In genomic region chr19:58474291-58474996, GRCh38 we compare ENCODE assay signal across 9 cellular contexts. TPM values are rescaled to one million over a fixed set of nuclear protein-coding genes. Genes with fewer than 3 reads are reported as not detected.
DNase-seq lines count a peak whose midpoint lies in the region; ATAC-seq, FAIRE-seq and TF ChIP-seq lines count a peak whose summit lies in the region.
"Had no signal": no experiment of that assay in that cellular context is flagged by ENCODE, and none has a peak within 500 bp of the region (broad histone marks: within the 10 kb centered on the region; RNA-seq: fewer than 3 reads in every experiment).

No MANE protein-coding gene starts in this region.

- H3K14ac ChIP-seq in H9 (ENCODE audit: insufficient read depth, low read length) = no peak overlapping the region

- no peak overlapping the region for H3K4me3 ChIP-seq in HepG2 (replicated peaks in 1 of 3; ENCODE audit: insufficient read depth in 1 of 3, low read depth in 2 of 3, low read length in 3 of 3)

- no peak overlapping the region for H2BK15ac ChIP-seq in H9 (ENCODE audit: low read depth, low read length)

- no peak overlapping the region for H2AK5ac ChIP-seq in H9 (ENCODE audit: insufficient read length, low read length)

- no CpG with 5 or more reads among the region's 12 CpGs for WGBS in H9 (ENCODE audit: extremely low coverage, insufficient read length, low lambda C conversion rate)
- WGBS in HepG2 (ENCODE audit: low lambda C conversion rate) = 92% methylated on average over 12 of the region's 12 CpGs

- H3K4me2 ChIP-seq in H9 (ENCODE audit: insufficient read depth, insufficient read length, low read length) (no peak overlapping the region), HepG2 (ENCODE audit: low read depth, low read length) (no peak overlapping the region; the same call in 1 of the 2 replicates)

- peak overlapping the region; percentile 88 to 94; a peak in 4 of 5 replicates for H3K4me3 Mint-ChIP-seq in H9
- H3K4me3 Mint-ChIP-seq in activated T-helper 17 cell treated with anti-CD3 and anti-CD28 coated beads, Interleukin-2, amount 50 U/mL, for 72 hours = peak overlapping the region; percentile 88

- H4K5ac ChIP-seq in H9 (ENCODE audit: insufficient read length, low read depth, low read length) = no peak overlapping the region

- no peak for TF ChIP-seq CTCF in H9 (conservative IDR thresholded peaks at IDR 0.05)
- TF ChIP-seq CTCF in HepG2 (CRISPR knock-in tag; IDR thresholded peaks at IDR 0.05) = no peak

- POLR2A ChIA-PET in HepG2 (lab: Yijun Ruan, JAX) = interaction anchor here (1.4 to 1.5 kb wide), 3 partner anchors 9 to 39 kb away, joined by 3 to 5 read pairs (median 4); partner anchors contain the start of gene SLC27A5

- no peak overlapping the region for H3K56ac ChIP-seq in H9 (ENCODE audit: insufficient read length, low read depth, low read length)

- no peak overlapping the region for H4K8ac ChIP-seq in H9 (replicated peaks; ENCODE audit: insufficient read length, low read depth, low read length)

- H2AFZ ChIP-seq in H9 (ENCODE audit: low read length) (no peak overlapping the region), HepG2 (ENCODE audit: low read length) (no peak overlapping the region)

- in situ Hi-C loops in ACHN (cut with HindIII; ENCODE audit: low pct_ligation_motif_present, low pct_unique_long_range_greater_than_20kb, low sequenced_read_pairs) (no loop called here), HepG2 (cut with HindIII; ENCODE audit: extremely low pct_ligation_motif_present, low pct_unique_long_range_greater_than_20kb) (no loop called here)

- H3K9ac ChIP-seq in H9 (ENCODE audit: extremely low read depth, insufficient read length, low read length) (no peak overlapping the region), HepG2 (ENCODE audit: insufficient read depth, low read depth, low read length) (peak overlapping the region; percentile 73; the same call in 1 of the 2 replicates)

- no peak overlapping the region for H2BK120ac ChIP-seq in H9 (ENCODE audit: low read depth, low read length, poor library complexity, severe bottlenecking)

- intact Hi-C loops in HepG2 (cut with micrococcal nuclease; ENCODE audit: unreplicated experiment) (no loop called here), head of caudate nucleus (cut with DNase I) (no loop called here)

- no peak; a peak in 1 of 4 replicates for TF ChIP-seq POLR2A in HepG2 (IDR thresholded peaks at IDR 0.05; ENCODE audit: insufficient read depth in 1 of 2, low read depth in 2 of 2, low read length in 2 of 2)

- H3K4me1 Mint-ChIP-seq in H9 = peaks cover 9 to 13% of the 10 kb centered on the region in 2 experiments
- H3K4me1 Mint-ChIP-seq in activated T-helper 17 cell treated with anti-CD3 and anti-CD28 coated beads, Interleukin-2, amount 50 U/mL, for 72 hours = peaks cover 10% of the 10 kb centered on the region

- H3K9me3 ChIP-seq in H9 (ENCODE audit: control insufficient read depth, low read depth, low read length) (no peaks in the 10 kb centered on the region), HepG2 (ENCODE audit: low read length) (no peaks in the 10 kb centered on the region)

- H3K27ac ChIP-seq in H9 (ENCODE audit: insufficient read length, low read depth, low read length) (no peak overlapping the region), HepG2 (ENCODE audit: extremely low read length, insufficient read depth, low read length) (no peak overlapping the region)

- H3K9me3 Mint-ChIP-seq in H9 = no peaks in the 10 kb centered on the region
- H3K9me3 Mint-ChIP-seq in activated T-helper 17 cell treated with anti-CD3 and anti-CD28 coated beads, Interleukin-2, amount 50 U/mL, for 72 hours = no peaks in the 10 kb centered on the region

- no peak for TF ChIP-seq EP300 in HepG2 (IDR thresholded peaks at IDR 0.05; ENCODE audit: low read depth in 2 of 2, low read length in 2 of 2)
- no peak for TF ChIP-seq EP300 in HepG2 (CRISPR knock-in tag; IDR thresholded peaks at IDR 0.05; ENCODE audit: borderline replicate concordance)

- H2BK5ac ChIP-seq in H9 (ENCODE audit: insufficient read length, low read length) = no peak overlapping the region

- H2BK12ac ChIP-seq in H9 (ENCODE audit: insufficient read length, low read depth, low read length) = no peak overlapping the region

- no peak overlapping the region for H3K27ac Mint-ChIP-seq in H9
- peak overlapping the region; percentile 17 for H3K27ac Mint-ChIP-seq in activated T-helper 17 cell treated with anti-CD3 and anti-CD28 coated beads, Interleukin-2, amount 50 U/mL, for 72 hours

- H3K4me1 ChIP-seq in H9 (ENCODE audit: insufficient read depth, low read length) (no peaks in the 10 kb centered on the region), HepG2 (ENCODE audit: insufficient read depth, low read length) (peaks cover 20% of the 10 kb centered on the region)

- no peak overlapping the region for H2BK20ac ChIP-seq in H9 (ENCODE audit: low read depth, low read length, poor library complexity, severe bottlenecking)

- H3K79me2 ChIP-seq in H9 (ENCODE audit: insufficient read depth, low read length) (no peaks in the 10 kb centered on the region), HepG2 (ENCODE audit: insufficient read depth, low read length) (no peaks in the 10 kb centered on the region)

- no peak overlapping the region for H3K4ac ChIP-seq in H9 (ENCODE audit: low read depth, low read length)

- DNase-seq in ACHN (peak; percentile 31), H9 (no peak), HepG2 (ENCODE audit: low spot score) (no peak), hypothalamus (lab: John Stamatoyannopoulos, UW) (no peak), GF-D8 (lab: John Stamatoyannopoulos, UW) (no peak), NCI-H748 (lab: John Stamatoyannopoulos, UW; ENCODE audit: unreplicated experiment) (no peak), head of caudate nucleus (no peak)
- DNase-seq: NCI-H2171 treated with DMSO at 0.1 percent for 48 hours had no signal

- FAIRE-seq in HepG2 (lab: Jason Lieb, UNC) = no peak

- H3K27me3 ChIP-seq in H9 (ENCODE audit: insufficient read depth, low read length) = no peaks in the 10 kb centered on the region
- H3K27me3 ChIP-seq in HepG2 (ENCODE audit: control insufficient read depth in 1 of 2, insufficient read depth in 2 of 2, low read length in 2 of 2) = no peaks in the 10 kb centered on the region; a peak in 1 of 5 replicates

- CTCF ChIA-PET in HepG2 (lab: Yijun Ruan, JAX; ENCODE audit: low intra/inter-chr PET ratio, low total read pairs) = no interaction called here

- H3K18ac ChIP-seq in H9 (ENCODE audit: insufficient read length, low read depth, low read length) = no peak overlapping the region

- peaks cover 7% of the 10 kb centered on the region for H3K23me2 ChIP-seq in H9 (ENCODE audit: insufficient read length, low read depth, low read length, poor library complexity, severe bottlenecking)

- no peak overlapping the region for H3K23ac ChIP-seq in H9 (ENCODE audit: insufficient read length, low read depth, low read length)

- TF ChIP-seq RAD21 in HepG2 (CRISPR knock-in tag; IDR thresholded peaks at IDR 0.05) = no peak

- TSS peak; percentile 28 for BruUV-seq in HepG2 (replicated peaks; lab: Mats Ljungman, UMichigan)

- no peak overlapping the region for H4K91ac ChIP-seq in H9 (ENCODE audit: insufficient read length, low read depth, low read length)

- H3K36me3 ChIP-seq in HepG2 (replicated peaks in 1 of 2; ENCODE audit: control insufficient read depth in 1 of 2, insufficient read depth in 2 of 2, low read length in 2 of 2) = peaks cover 4 to 18% of the 10 kb centered on the region in 2 experiments; a peak in 4 of 5 replicates

- H3K79me1 ChIP-seq in H9 (ENCODE audit: insufficient read depth, low read depth, low read length, poor library complexity, severe bottlenecking) = no peaks in the 10 kb centered on the region

- H3K36me3 Mint-ChIP-seq in H9 (ENCODE audit: insufficient read depth in 1 of 3, low read depth in 3 of 3) = peaks cover 2 to 25% (median 4%) of the 10 kb centered on the region in 3 experiments; a peak in 6 of 7 replicates
- H3K36me3 Mint-ChIP-seq in activated T-helper 17 cell treated with anti-CD3 and anti-CD28 coated beads, Interleukin-2, amount 50 U/mL, for 72 hours (ENCODE audit: low read depth) = peaks cover 34% of the 10 kb centered on the region

- H3K27me3 Mint-ChIP-seq in H9 (ENCODE audit: low read depth) = no peaks in the 10 kb centered on the region; the same call in 1 of the 2 replicates
- H3K27me3 Mint-ChIP-seq in activated T-helper 17 cell treated with anti-CD3 and anti-CD28 coated beads, Interleukin-2, amount 50 U/mL, for 72 hours = no peaks in the 10 kb centered on the region

- H4K20me1 ChIP-seq in H9 (ENCODE audit: control insufficient read depth, insufficient read depth, insufficient read length) = no peaks in the 10 kb centered on the region
- H4K20me1 ChIP-seq in HepG2 (ENCODE audit: insufficient read depth, low read length) = no peaks in the 10 kb centered on the region

- H3T11ph ChIP-seq in H9 (ENCODE audit: low read length) = no peak overlapping the region

- no peak for ATAC-seq in activated T-helper 17 cell treated with anti-CD3 and anti-CD28 coated beads, Interleukin-2, amount 50 U/mL, for 72 hours (replicated peaks)
- ATAC-seq in HepG2 = no peak

RNA-seq across cellular contexts. Expression of gene ZNF446, which starts 1.7 kb away (rescaled TPM):
- total RNA-seq in H9 (2021) (7.6 and 8.4 TPM in 2 replicates), HepG2 (2016; rRNA removed; fragmentation: Illumina TruSeq; extraction: Trizol) (2.5 and 3.6 TPM in 2 replicates)
- 1 to 10 TPM; 5.8 to 6.2 TPM for total RNA-seq in activated T-helper 17 cell treated with anti-CD3 and anti-CD28 coated beads, Interleukin-2, amount 50 U/mL, for 72 hours
- 0.81 and 0.97 TPM in 2 replicates for total RNA-seq in HepG2 (2016; cell fraction: cytosol; rRNA removed; fragmentation: Illumina TruSeq; extraction: Trizol; ENCODE audit: low read depth)
- total RNA-seq in HepG2 (2016; cell fraction: insoluble cytoplasmic fraction; rRNA removed; fragmentation: Illumina TruSeq; extraction: Trizol) = 2.5 and 3.8 TPM in 2 replicates
- total RNA-seq in HepG2 (2016; cell fraction: membrane; rRNA removed; fragmentation: Illumina TruSeq; extraction: Trizol) = 2.1 and 2.7 TPM in 2 replicates
- 3.2 and 3.9 TPM in 2 replicates for total RNA-seq in HepG2 (2016; cell fraction: nucleus; rRNA removed; fragmentation: Illumina TruSeq; extraction: Trizol)
- 3.0 and 3.8 TPM in 2 replicates for polyA plus RNA-seq in HepG2 (2011; rRNA removed)
- 1.6 and 3.9 TPM in 2 replicates for polyA plus RNA-seq in HepG2 (2011; cell fraction: cytosol; rRNA removed)
- 9.0 and 9.4 TPM in 2 replicates for polyA plus RNA-seq in HepG2 (2011; cell fraction: nucleus; rRNA removed)
- polyA plus RNA-seq in HepG2 (2012) = 2.8 and 3.6 TPM in 2 replicates
- 0.83 and 0.97 TPM in 2 replicates for polyA plus RNA-seq in HepG2 (2016; cell fraction: cytosol; fragmentation: Illumina TruSeq; extraction: Trizol; ENCODE audit: low read depth)
- polyA plus RNA-seq in HepG2 (2016; cell fraction: insoluble cytoplasmic fraction; fragmentation: Illumina TruSeq; extraction: Trizol; ENCODE audit: low read depth) = 2.7 and 3.2 TPM in 2 replicates
- 1.7 TPM in 2 replicates for polyA plus RNA-seq in HepG2 (2016; cell fraction: membrane; fragmentation: Illumina TruSeq; extraction: Trizol; ENCODE audit: low read depth)
- polyA plus RNA-seq in HepG2 (2016; cell fraction: nucleus; fragmentation: Illumina TruSeq; extraction: Trizol; ENCODE audit: insufficient read depth, low read depth) = 5.3 and 7.0 TPM in 2 replicates
- 6.2 and 6.7 TPM in 2 replicates for polyA minus RNA-seq in HepG2 (2011; rRNA and poly(A)+ RNA removed; ENCODE audit: low replicate concordance)
- 1.2 and 2.2 TPM in 2 replicates for polyA minus RNA-seq in HepG2 (2011; cell fraction: cytosol; rRNA and poly(A)+ RNA removed)
- 5.5 and 6.0 TPM in 2 replicates for polyA minus RNA-seq in HepG2 (2011; cell fraction: nucleus; rRNA and poly(A)+ RNA removed)

RNA-seq across cellular contexts. Expression of gene ZNF324, which starts 7.6 kb away (rescaled TPM):
- total RNA-seq in H9 (2021) (12.7 and 14.8 TPM in 2 replicates), HepG2 (2016; rRNA removed; fragmentation: Illumina TruSeq; extraction: Trizol) (4.0 and 4.7 TPM in 2 replicates)
- total RNA-seq in activated T-helper 17 cell treated with anti-CD3 and anti-CD28 coated beads, Interleukin-2, amount 50 U/mL, for 72 hours = 1 to 10 TPM; 7.3 to 7.6 TPM
- 0.30 and 1.2 TPM in 2 replicates for total RNA-seq in HepG2 (2016; cell fraction: cytosol; rRNA removed; fragmentation: Illumina TruSeq; extraction: Trizol; ENCODE audit: low read depth)
- 4.0 and 5.4 TPM in 2 replicates for total RNA-seq in HepG2 (2016; cell fraction: insoluble cytoplasmic fraction; rRNA removed; fragmentation: Illumina TruSeq; extraction: Trizol)
- total RNA-seq in HepG2 (2016; cell fraction: membrane; rRNA removed; fragmentation: Illumina TruSeq; extraction: Trizol) = 1.7 and 1.8 TPM in 2 replicates
- total RNA-seq in HepG2 (2016; cell fraction: nucleus; rRNA removed; fragmentation: Illumina TruSeq; extraction: Trizol) = 4.7 and 6.2 TPM in 2 replicates
- 1.1 and 1.6 TPM in 2 replicates for polyA plus RNA-seq in HepG2 (2011; rRNA removed)
- 1.5 and 1.6 TPM in 2 replicates for polyA plus RNA-seq in HepG2 (2011; cell fraction: cytosol; rRNA removed)
- polyA plus RNA-seq in HepG2 (2011; cell fraction: nucleus; rRNA removed) = 6.4 TPM in 2 replicates
- polyA plus RNA-seq in HepG2 (2012) = 1.8 and 2.3 TPM in 2 replicates
- 0.07 and 0.16 TPM in 2 replicates for polyA plus RNA-seq in HepG2 (2016; cell fraction: cytosol; fragmentation: Illumina TruSeq; extraction: Trizol; ENCODE audit: low read depth)
- polyA plus RNA-seq in HepG2 (2016; cell fraction: insoluble cytoplasmic fraction; fragmentation: Illumina TruSeq; extraction: Trizol; ENCODE audit: low read depth) = 2.1 and 2.5 TPM in 2 replicates
- polyA plus RNA-seq in HepG2 (2016; cell fraction: membrane; fragmentation: Illumina TruSeq; extraction: Trizol; ENCODE audit: low read depth) = 0.45 and 0.47 TPM in 2 replicates
- polyA plus RNA-seq in HepG2 (2016; cell fraction: nucleus; fragmentation: Illumina TruSeq; extraction: Trizol; ENCODE audit: insufficient read depth, low read depth) = 3.4 and 3.6 TPM in 2 replicates
- polyA minus RNA-seq in HepG2 (2011; rRNA and poly(A)+ RNA removed; ENCODE audit: low replicate concordance) = 10.2 and 18.5 TPM in 2 replicates
- polyA minus RNA-seq in HepG2 (2011; cell fraction: cytosol; rRNA and poly(A)+ RNA removed) = 1.9 and 2.6 TPM in 2 replicates
- 10.4 and 13.9 TPM in 2 replicates for polyA minus RNA-seq in HepG2 (2011; cell fraction: nucleus; rRNA and poly(A)+ RNA removed)

RNA-seq across cellular contexts. Expression of gene ZNF324B, which starts 23.0 kb away (rescaled TPM):
- total RNA-seq in H9 (2021) (6.3 and 8.7 TPM in 2 replicates), HepG2 (2016; rRNA removed; fragmentation: Illumina TruSeq; extraction: Trizol) (2.5 and 3.0 TPM in 2 replicates)
- total RNA-seq in activated T-helper 17 cell treated with anti-CD3 and anti-CD28 coated beads, Interleukin-2, amount 50 U/mL, for 72 hours = 1 to 10 TPM; 8.8 to 8.9 TPM
- 0.79 and 1.6 TPM in 2 replicates for total RNA-seq in HepG2 (2016; cell fraction: cytosol; rRNA removed; fragmentation: Illumina TruSeq; extraction: Trizol; ENCODE audit: low read depth)
- total RNA-seq in HepG2 (2016; cell fraction: insoluble cytoplasmic fraction; rRNA removed; fragmentation: Illumina TruSeq; extraction: Trizol) = 2.4 and 3.3 TPM in 2 replicates
- total RNA-seq in HepG2 (2016; cell fraction: membrane; rRNA removed; fragmentation: Illumina TruSeq; extraction: Trizol) = 1.3 and 1.6 TPM in 2 replicates
- 1.7 and 2.9 TPM in 2 replicates for total RNA-seq in HepG2 (2016; cell fraction: nucleus; rRNA removed; fragmentation: Illumina TruSeq; extraction: Trizol)
- 0.53 and 0.98 TPM in 2 replicates for polyA plus RNA-seq in HepG2 (2011; rRNA removed)
- polyA plus RNA-seq in HepG2 (2011; cell fraction: cytosol; rRNA removed) = 0.50 and 0.56 TPM in 2 replicates
- 1.8 and 2.6 TPM in 2 replicates for polyA plus RNA-seq in HepG2 (2011; cell fraction: nucleus; rRNA removed)
- 0.95 and 0.97 TPM in 2 replicates for polyA plus RNA-seq in HepG2 (2012)
- 0.09 and 0.11 TPM in 2 replicates for polyA plus RNA-seq in HepG2 (2016; cell fraction: cytosol; fragmentation: Illumina TruSeq; extraction: Trizol; ENCODE audit: low read depth)
- polyA plus RNA-seq in HepG2 (2016; cell fraction: insoluble cytoplasmic fraction; fragmentation: Illumina TruSeq; extraction: Trizol; ENCODE audit: low read depth) = 0.96 and 1.1 TPM in 2 replicates
- 0.21 and 0.26 TPM in 2 replicates for polyA plus RNA-seq in HepG2 (2016; cell fraction: membrane; fragmentation: Illumina TruSeq; extraction: Trizol; ENCODE audit: low read depth)
- polyA plus RNA-seq in HepG2 (2016; cell fraction: nucleus; fragmentation: Illumina TruSeq; extraction: Trizol; ENCODE audit: insufficient read depth, low read depth) = 2.2 and 2.7 TPM in 2 replicates
- polyA minus RNA-seq in HepG2 (2011; rRNA and poly(A)+ RNA removed; ENCODE audit: low replicate concordance) = 4.0 and 14.2 TPM in 2 replicates
- polyA minus RNA-seq in HepG2 (2011; cell fraction: cytosol; rRNA and poly(A)+ RNA removed) = 0.69 and 1.5 TPM in 2 replicates
- 2.7 and 3.9 TPM in 2 replicates for polyA minus RNA-seq in HepG2 (2011; cell fraction: nucleus; rRNA and poly(A)+ RNA removed)

RNA-seq across cellular contexts. Expression of gene ZNF132, which starts 34.5 kb away (rescaled TPM):
- total RNA-seq in H9 (2021) (0.24 and 0.42 TPM in 2 replicates), HepG2 (2016; rRNA removed; fragmentation: Illumina TruSeq; extraction: Trizol) (not detected in 2 replicates)
- total RNA-seq in activated T-helper 17 cell treated with anti-CD3 and anti-CD28 coated beads, Interleukin-2, amount 50 U/mL, for 72 hours = 1 to 10 TPM; 2.1 to 3.8 TPM
- total RNA-seq in HepG2 (2016; cell fraction: cytosol; rRNA removed; fragmentation: Illumina TruSeq; extraction: Trizol; ENCODE audit: low read depth) = not detected in 2 replicates
- not detected in 2 replicates for total RNA-seq in HepG2 (2016; cell fraction: insoluble cytoplasmic fraction; rRNA removed; fragmentation: Illumina TruSeq; extraction: Trizol)
- not detected in 2 replicates for total RNA-seq in HepG2 (2016; cell fraction: membrane; rRNA removed; fragmentation: Illumina TruSeq; extraction: Trizol)
- not detected in 2 replicates for total RNA-seq in HepG2 (2016; cell fraction: nucleus; rRNA removed; fragmentation: Illumina TruSeq; extraction: Trizol)
- polyA plus RNA-seq in HepG2 (2011; rRNA removed) = not detected in 2 replicates
- not detected in 2 replicates for polyA plus RNA-seq in HepG2 (2011; cell fraction: cytosol; rRNA removed)
- not detected in 2 replicates for polyA plus RNA-seq in HepG2 (2011; cell fraction: nucleus; rRNA removed)
- polyA plus RNA-seq in HepG2 (2012) = 0.15 and 0.24 TPM in 2 replicates
- not detected in 2 replicates for polyA plus RNA-seq in HepG2 (2016; cell fraction: cytosol; fragmentation: Illumina TruSeq; extraction: Trizol; ENCODE audit: low read depth)
- polyA plus RNA-seq in HepG2 (2016; cell fraction: insoluble cytoplasmic fraction; fragmentation: Illumina TruSeq; extraction: Trizol; ENCODE audit: low read depth) = not detected in 2 replicates
- not detected in 2 replicates for polyA plus RNA-seq in HepG2 (2016; cell fraction: membrane; fragmentation: Illumina TruSeq; extraction: Trizol; ENCODE audit: low read depth)
- not detected in 2 replicates for polyA plus RNA-seq in HepG2 (2016; cell fraction: nucleus; fragmentation: Illumina TruSeq; extraction: Trizol; ENCODE audit: insufficient read depth, low read depth)
- polyA minus RNA-seq in HepG2 (2011; rRNA and poly(A)+ RNA removed; ENCODE audit: low replicate concordance) = not detected in 2 replicates
- polyA minus RNA-seq in HepG2 (2011; cell fraction: cytosol; rRNA and poly(A)+ RNA removed) = not detected in 2 replicates
- not detected in 2 replicates for polyA minus RNA-seq in HepG2 (2011; cell fraction: nucleus; rRNA and poly(A)+ RNA removed)

RNA-seq across cellular contexts. Expression of gene SLC27A5, which starts 37.3 kb away (rescaled TPM):
- 16.7 and 17.1 TPM in 2 replicates for total RNA-seq in H9 (2021)
- total RNA-seq in activated T-helper 17 cell treated with anti-CD3 and anti-CD28 coated beads, Interleukin-2, amount 50 U/mL, for 72 hours = 10 to 100 TPM; 14.4 to 15.6 TPM
- total RNA-seq in HepG2 (2016; rRNA removed; fragmentation: Illumina TruSeq; extraction: Trizol) = 40.2 and 41.2 TPM in 2 replicates
- 49.0 and 49.9 TPM in 2 replicates for total RNA-seq in HepG2 (2016; cell fraction: cytosol; rRNA removed; fragmentation: Illumina TruSeq; extraction: Trizol; ENCODE audit: low read depth)
- total RNA-seq in HepG2 (2016; cell fraction: insoluble cytoplasmic fraction; rRNA removed; fragmentation: Illumina TruSeq; extraction: Trizol) = 39.8 and 42.2 TPM in 2 replicates
- 59.4 and 64.1 TPM in 2 replicates for total RNA-seq in HepG2 (2016; cell fraction: membrane; rRNA removed; fragmentation: Illumina TruSeq; extraction: Trizol)
- total RNA-seq in HepG2 (2016; cell fraction: nucleus; rRNA removed; fragmentation: Illumina TruSeq; extraction: Trizol) = 18.8 and 20.1 TPM in 2 replicates
- polyA plus RNA-seq in HepG2 (2011; rRNA removed) = 30.3 and 36.5 TPM in 2 replicates
- polyA plus RNA-seq in HepG2 (2011; cell fraction: cytosol; rRNA removed) = 39.8 and 55.5 TPM in 2 replicates
- 39.1 and 43.9 TPM in 2 replicates for polyA plus RNA-seq in HepG2 (2011; cell fraction: nucleus; rRNA removed)
- polyA plus RNA-seq in HepG2 (2012) = 25.9 and 32.1 TPM in 2 replicates
- polyA plus RNA-seq in HepG2 (2016; cell fraction: cytosol; fragmentation: Illumina TruSeq; extraction: Trizol; ENCODE audit: low read depth) = 47.2 and 55.8 TPM in 2 replicates
- polyA plus RNA-seq in HepG2 (2016; cell fraction: insoluble cytoplasmic fraction; fragmentation: Illumina TruSeq; extraction: Trizol; ENCODE audit: low read depth) = 36.1 and 36.3 TPM in 2 replicates
- 47.0 and 55.2 TPM in 2 replicates for polyA plus RNA-seq in HepG2 (2016; cell fraction: membrane; fragmentation: Illumina TruSeq; extraction: Trizol; ENCODE audit: low read depth)
- polyA plus RNA-seq in HepG2 (2016; cell fraction: nucleus; fragmentation: Illumina TruSeq; extraction: Trizol; ENCODE audit: insufficient read depth, low read depth) = 21.2 and 23.9 TPM in 2 replicates
- polyA minus RNA-seq in HepG2 (2011; rRNA and poly(A)+ RNA removed; ENCODE audit: low replicate concordance) = 66.1 and 97.3 TPM in 2 replicates
- polyA minus RNA-seq in HepG2 (2011; cell fraction: cytosol; rRNA and poly(A)+ RNA removed) = 7.8 and 9.5 TPM in 2 replicates
- 18.9 and 20.1 TPM in 2 replicates for polyA minus RNA-seq in HepG2 (2011; cell fraction: nucleus; rRNA and poly(A)+ RNA removed)
